In genomic region chr16:88837806-88838205, GRCh38 we compare ENCODE assay signal across 34 cellular contexts.
"Had no signal": no experiment of that assay in that cellular context is flagged by ENCODE, and none has a peak within 500 bp of the region (broad histone marks: within the 10 kb centered on the region; RNA-seq: fewer than 3 reads in every experiment).

No MANE protein-coding gene starts in this region.

- H3K9me3 ChIP-seq: MG63 had no signal

- H3K27me3 ChIP-seq: MG63 had no signal

- H3K36me3 ChIP-seq: MG63 had no signal

- DNase-seq: Karpas-422, Kasumi-1, MG63, MM.1S, MV-4-11, NCI-H1048, NCI-H1092, NCI-H1092 treated with DMSO at 0.1 percent for 48 hours, NCI-H1105, NCI-H1105 treated with DMSO at 0.1 percent for 48 hours, NCI-H1417, NCI-H1417 treated with DMSO at 0.1 percent for 48 hours, NCI-H1436, NCI-H1436 treated with DMSO at 0.1 percent for 48 hours, NCI-H146, NCI-H1694 treated with DMSO at 0.1 percent for 48 hours, NCI-H187, NCI-H187 treated with DMSO at 0.1 percent for 48 hours, NCI-H1930, NCI-H2029, NCI-H2029 treated with DMSO at 0.1 percent for 48 hours, NCI-H2081, NCI-H2081 treated with DMSO at 0.1 percent for 48 hours, NCI-H2107, NCI-H2171, NCI-H2171 treated with DMSO at 0.1 percent for 48 hours, NCI-H2227 treated with DMSO at 0.1 percent for 48 hours, NCI-H226, NCI-H345, NCI-H446, NCI-H446 treated with DMSO at 0.1 percent for 48 hours, NCI-H510A, NCI-H510A treated with DMSO at 0.1 percent for 48 hours, NCI-H524 had no signal

- H3K4me3 ChIP-seq: MG63 had no signal
